ENCODE assay signal across 8 cellular contexts in the genomic region with DNA sequence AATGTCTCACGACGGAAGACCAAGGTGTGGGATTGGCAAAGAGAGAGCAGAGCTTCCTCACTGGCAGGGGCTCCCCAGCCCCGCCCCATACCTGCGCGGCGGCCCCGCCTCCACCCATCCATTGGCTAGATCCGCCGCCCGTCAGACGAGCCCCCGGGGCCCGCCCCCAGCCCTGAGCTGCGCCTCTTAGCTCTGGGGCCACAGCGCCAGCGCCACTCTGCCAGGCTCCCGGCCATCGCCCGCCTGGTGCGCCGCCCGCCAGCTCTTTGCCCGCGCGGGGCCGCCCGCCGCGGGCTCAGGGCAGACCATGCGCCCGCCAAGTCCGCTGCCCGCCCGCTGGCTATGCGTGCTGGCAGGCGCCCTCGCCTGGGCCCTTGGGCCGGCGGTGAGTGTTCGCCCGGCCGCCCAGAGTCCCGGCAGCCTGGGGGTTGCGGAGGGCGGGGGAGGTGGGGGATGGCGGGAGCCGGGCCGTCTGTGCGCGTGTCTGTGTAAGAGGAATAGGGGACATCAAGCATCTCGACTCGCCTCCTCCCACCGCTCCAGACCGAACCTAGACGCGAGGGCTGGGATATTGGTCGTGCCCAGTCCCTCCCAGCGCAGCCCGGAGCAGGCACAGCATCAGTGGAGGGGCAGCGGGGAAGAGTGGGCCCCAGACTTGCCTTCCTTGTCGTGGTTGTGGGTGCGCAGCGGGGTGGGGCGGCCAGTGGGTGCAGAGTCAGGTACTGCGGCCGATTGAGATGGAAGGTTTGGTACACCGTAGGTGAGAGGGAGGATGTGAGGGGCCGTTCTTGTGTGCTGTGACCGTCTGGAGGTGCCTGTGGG.
A peak's percentile ranks its signal among the peaks of the same experiment; 100 is the strongest.
DNase-seq lines count a peak whose midpoint lies in the region; ATAC-seq lines count a peak whose summit lies in the region.

A gene with protein sequence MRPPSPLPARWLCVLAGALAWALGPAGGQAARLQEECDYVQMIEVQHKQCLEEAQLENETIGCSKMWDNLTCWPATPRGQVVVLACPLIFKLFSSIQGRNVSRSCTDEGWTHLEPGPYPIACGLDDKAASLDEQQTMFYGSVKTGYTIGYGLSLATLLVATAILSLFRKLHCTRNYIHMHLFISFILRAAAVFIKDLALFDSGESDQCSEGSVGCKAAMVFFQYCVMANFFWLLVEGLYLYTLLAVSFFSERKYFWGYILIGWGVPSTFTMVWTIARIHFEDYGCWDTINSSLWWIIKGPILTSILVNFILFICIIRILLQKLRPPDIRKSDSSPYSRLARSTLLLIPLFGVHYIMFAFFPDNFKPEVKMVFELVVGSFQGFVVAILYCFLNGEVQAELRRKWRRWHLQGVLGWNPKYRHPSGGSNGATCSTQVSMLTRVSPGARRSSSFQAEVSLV (plus strand): TSS at position 215 of the 822 bp plus-strand sequence. CDS start 93 bp downstream, at position 308.

- ATAC-seq in GM19025 (IDR thresholded peaks at IDR 0.05; ENCODE audit: low read depth, unreplicated experiment) (peak; percentile 95), HG03280 (IDR thresholded peaks at IDR 0.05; ENCODE audit: unreplicated experiment) (peak; percentile 96)
- peak; percentile 94 for ATAC-seq in effector memory CD8-positive, alpha-beta T cell (replicated peaks)

- H3K4me1 Mint-ChIP-seq in effector memory CD8-positive, alpha-beta T cell (ENCODE audit: low read depth in 2 of 2) = peaks cover 6 to 27% of the 10 kb centered on the region in 2 donors

- H3K27me3 Mint-ChIP-seq in effector memory CD8-positive, alpha-beta T cell = peaks cover 38 to 54% of the 10 kb centered on the region in 2 donors

- peaks cover 4% of the 10 kb centered on the region for H3K36me3 Mint-ChIP-seq in effector memory CD8-positive, alpha-beta T cell (ENCODE audit: insufficient read depth)

- H3K4me3 Mint-ChIP-seq in effector memory CD8-positive, alpha-beta T cell = peak within 1 kb of the TSS; percentile 86 to 92

- DNase-seq in AG20443 (ENCODE audit: low spot score) (peak; percentile 57), NCI-H526 (lab: John Stamatoyannopoulos, UW) (peak; percentile 81 to 92), middle frontal gyrus (ENCODE audit: extremely low spot score, low spot score) (peak; percentile 52)
- DNase-seq in activated CD8-positive, alpha-beta memory T cell treated with anti-CD3 and anti-CD28 coated beads for 4 hours (ENCODE audit: low read depth in 2 of 2) = peak; percentile 80 to 82
- peak; percentile 85 to 88 (median 86) for DNase-seq in effector memory CD8-positive, alpha-beta T cell
- peak; percentile 83 to 90 for DNase-seq in stimulated activated CD8-positive, alpha-beta memory T cell treated with anti-CD3 and anti-CD28 coated beads, Interleukin-2, amount 100 ng/mL, for 1 hour (ENCODE audit: low read depth in 2 of 2)

- no peaks in the 10 kb centered on the region for H3K9me3 Mint-ChIP-seq in effector memory CD8-positive, alpha-beta T cell

- peak within 1 kb of the TSS; percentile 7 to 63 for H3K27ac Mint-ChIP-seq in effector memory CD8-positive, alpha-beta T cell

Comparison
In these comparisons a context has a peak if more than half of its experiments do, and no peak if none do; other contexts are left out.
1. Peak in every context shown above with its lines: DNase-seq and ATAC-seq.